8 cellular contexts compared by ENCODE assay signal in the genomic region with DNA sequence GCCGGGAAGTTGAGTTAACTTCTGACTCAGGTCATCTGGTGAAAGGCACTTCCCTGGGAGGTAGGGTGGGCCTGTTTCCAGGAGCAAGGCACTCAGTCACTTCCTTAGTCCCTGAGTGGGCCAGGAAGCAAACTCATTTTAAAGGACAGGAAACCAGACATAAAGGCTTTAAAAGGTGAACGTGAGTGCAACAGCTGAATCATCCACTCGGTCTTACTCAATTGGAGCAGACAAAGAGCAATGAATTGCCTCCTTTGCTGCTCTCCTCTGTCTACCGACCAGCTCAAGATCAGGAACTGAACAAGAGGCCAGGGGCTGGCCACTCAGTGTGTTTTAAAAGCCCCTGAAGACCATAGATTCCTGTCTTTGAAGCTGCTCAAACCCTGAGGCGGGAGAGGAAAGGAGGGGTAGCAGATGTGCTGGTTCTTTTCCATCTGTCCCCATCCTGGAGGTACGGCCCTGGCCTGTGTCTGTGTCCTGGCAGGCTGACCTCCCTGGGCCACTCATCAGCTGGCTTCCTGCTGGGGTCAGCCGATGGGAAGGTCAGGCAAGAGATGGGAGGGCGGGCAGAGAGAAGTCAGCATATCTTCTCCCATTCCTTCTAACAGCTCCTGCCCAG.
DNase-seq lines count a peak whose midpoint lies in the region; ATAC-seq and TF ChIP-seq lines count a peak whose summit lies in the region.

No MANE protein-coding gene starts in this region.

- H3K36me3 Mint-ChIP-seq in activated CD4-positive, alpha-beta T cell treated with anti-CD3 and anti-CD28 coated beads for 36 hours (ENCODE audit: low read depth): no peaks in the 10 kb centered on the region

- intact Hi-C loops in activated CD4-positive, alpha-beta T cell treated with anti-CD3 and anti-CD28 coated beads for 36 hours (cut with DNase I, micrococcal nuclease): no loop called here
- intact Hi-C loops in gastrocnemius medialis (cut with DNase I; ENCODE audit: low total_unique reads): no loop called here

- in situ Hi-C loops in gastrocnemius medialis (cut with MboI; ENCODE audit: low sequenced_read_pairs in 4 of 4): loop anchor here in 2 of 4 donors (25.0 kb wide), 1 partner anchor 524 kb away; a partner anchor contains a TSS

- H3K4me3 Mint-ChIP-seq in activated CD4-positive, alpha-beta T cell treated with anti-CD3 and anti-CD28 coated beads for 36 hours: no peak overlapping the region

- TF ChIP-seq POLR2A in gastrocnemius medialis (IDR thresholded peaks at IDR 0.05): peak in 1 of 2 donors; percentile 33

- DNase-seq in activated CD4-positive, alpha-beta T cell treated with anti-CD3 and anti-CD28 coated beads for 36 hours: peak; percentile 38
- DNase-seq in activated CD4-positive, alpha-beta T cell treated with anti-CD3 and anti-CD28 coated beads, Interleukin-2, amount 50 U/mL, for 1 hour: no peak
- DNase-seq in SKM-1 (lab: John Stamatoyannopoulos, UW; ENCODE audit: unreplicated experiment) (peak; percentile 34), fibroblast of the conjunctiva (ENCODE audit: low read depth) (peak; percentile 42), gastrocnemius medialis (no peak), NCI-H1930 (lab: John Stamatoyannopoulos, UW) (no peak)
- DNase-seq in effector CD4-positive, alpha-beta T cell: no peak

- CTCF ChIA-PET in activated CD4-positive, alpha-beta T cell treated with anti-CD3 and anti-CD28 coated beads for 36 hours (lab: Charles Lee): interaction anchor here (0.7 to 3.6 kb wide), 4 partner anchors 8 to 349 kb away, joined by 3 to 22 read pairs (median 4); no protein-coding TSS in a partner anchor

- peaks cover 2% of the 10 kb centered on the region for H3K27me3 Mint-ChIP-seq in activated CD4-positive, alpha-beta T cell treated with anti-CD3 and anti-CD28 coated beads for 36 hours

- H3K27me3 ChIP-seq in gastrocnemius medialis: no peaks in the 10 kb centered on the region

- H3K9me3 Mint-ChIP-seq in activated CD4-positive, alpha-beta T cell treated with anti-CD3 and anti-CD28 coated beads for 36 hours (ENCODE audit: low read depth): no peaks in the 10 kb centered on the region

- no peaks in the 10 kb centered on the region for H3K9me3 ChIP-seq in gastrocnemius medialis

- POLR2A ChIA-PET in activated CD4-positive, alpha-beta T cell treated with anti-CD3 and anti-CD28 coated beads for 36 hours (lab: Charles Lee): no interaction called here

- H3K27ac Mint-ChIP-seq in activated CD4-positive, alpha-beta T cell treated with anti-CD3 and anti-CD28 coated beads for 36 hours: peak overlapping the region; percentile 47

- peak overlapping the region; percentile 70 to 81 (median 76) for H3K27ac ChIP-seq in gastrocnemius medialis

- H3K36me3 ChIP-seq in gastrocnemius medialis: no peaks in the 10 kb centered on the region

- no peak overlapping the region for H3K4me3 ChIP-seq in gastrocnemius medialis

- H3K4me1 ChIP-seq in gastrocnemius medialis: peaks cover 0 to 30% of the 10 kb centered on the region in 2 donors

- H3K4me1 Mint-ChIP-seq in activated CD4-positive, alpha-beta T cell treated with anti-CD3 and anti-CD28 coated beads for 36 hours: peaks cover 16% of the 10 kb centered on the region

- TF ChIP-seq CTCF in gastrocnemius medialis (IDR thresholded peaks at IDR 0.05 in 4 of 5, conservative IDR thresholded peaks at IDR 0.05 in 1 of 5): no peak

- peak; percentile 95 for ATAC-seq in activated CD4-positive, alpha-beta T cell treated with anti-CD3 and anti-CD28 coated beads for 36 hours
- ATAC-seq in gastrocnemius medialis: peak; percentile 73 to 78
- ATAC-seq in HG02678 (IDR thresholded peaks at IDR 0.05; ENCODE audit: unreplicated experiment): no peak

Comparison
In these comparisons a context has a peak if more than half of its experiments do, and no peak if none do; other contexts are left out.
1. DNase-seq: peak in activated CD4-positive, alpha-beta T cell treated with anti-CD3 and anti-CD28 coated beads for 36 hours (single experiment), SKM-1 (single experiment) and fibroblast of the conjunctiva (single experiment); none in activated CD4-positive, alpha-beta T cell treated with anti-CD3 and anti-CD28 coated beads, Interleukin-2, amount 50 U/mL, for 1 hour (single experiment), gastrocnemius medialis (0 of 2), NCI-H1930 (0 of 2) and effector CD4-positive, alpha-beta T cell (single experiment).